In genomic region chr2:23651187-23651983, GRCh38 we compare ENCODE assay signal across 14 cellular contexts.
DNase-seq lines count a peak whose midpoint lies in the region; ATAC-seq, FAIRE-seq and TF ChIP-seq lines count a peak whose summit lies in the region.
"Had no signal": no experiment of that assay in that cellular context is flagged by ENCODE, and none has a peak within 500 bp of the region (broad histone marks: within the 10 kb centered on the region; RNA-seq: fewer than 3 reads in every experiment).

No MANE protein-coding gene starts in this region.

- H3K4me3 ChIP-seq in AG09309 (ENCODE audit: control insufficient read depth, low read depth, low read length) (no peak overlapping the region), astrocyte of the cerebellum (ENCODE audit: low read depth, low read length) (no peak overlapping the region), keratinocyte (ENCODE audit: control insufficient read depth in 2 of 3, extremely low read depth in 1 of 3, insufficient read depth in 2 of 3, low read depth in 1 of 3, low read length in 3 of 3) (no peak overlapping the region)

- TF ChIP-seq CTCF in AG09309 (IDR thresholded peaks at IDR 0.05; ENCODE audit: control insufficient read depth, insufficient read depth, low read depth, low read length, missing control alignments) (no peak), astrocyte of the cerebellum (IDR thresholded peaks at IDR 0.05; ENCODE audit: low read depth, low read length, missing control alignments) (no peak), keratinocyte (optimal IDR thresholded peaks at IDR 0.05 in 1 of 3, IDR thresholded peaks at IDR 0.05 in 1 of 3, conservative IDR thresholded peaks at IDR 0.05 in 1 of 3; ENCODE audit: extremely low read depth in 1 of 3, insufficient read depth in 2 of 3, low read length in 3 of 3) (no peak), H9 (conservative IDR thresholded peaks at IDR 0.05) (no peak)

- H3K23ac ChIP-seq in H9 (ENCODE audit: insufficient read length, low read depth, low read length): no peak overlapping the region

- peak; percentile 90 for FAIRE-seq in keratinocyte (lab: Jason Lieb, UNC)

- no peaks in the 10 kb centered on the region for H3K23me2 ChIP-seq in H9 (ENCODE audit: insufficient read length, low read depth, low read length, poor library complexity, severe bottlenecking)

- DNase-seq in AG09309 (ENCODE audit: low read depth): peak; percentile 32
- peak; percentile 42 for DNase-seq in HK-2 (ENCODE audit: unreplicated experiment)
- DNase-seq in astrocyte of the cerebellum (ENCODE audit: low read depth): peak; percentile 64
- DNase-seq in keratinocyte (ENCODE audit: low read depth, low spot score): no peak
- no peak for DNase-seq in H9
- DNase-seq in iPS-NIHi7 (ENCODE audit: extremely low spot score): no peak
- DNase-seq in DMS 273 (lab: John Stamatoyannopoulos, UW; ENCODE audit: unreplicated experiment): no peak
- DNase-seq: Caco-2, KG1, NCI-H748 treated with DMSO at 0.1 percent for 48 hours, T-helper 1 cell had no signal

- H3K9me3 ChIP-seq in keratinocyte (ENCODE audit: control insufficient read depth, low read depth, low read length) (no peaks in the 10 kb centered on the region), H9 (ENCODE audit: control insufficient read depth, low read depth, low read length) (no peaks in the 10 kb centered on the region)
- H3K9me3 ChIP-seq: Caco-2 had no signal

- H3K9me3 Mint-ChIP-seq in H9: no peaks in the 10 kb centered on the region

- H4K91ac ChIP-seq in H9 (ENCODE audit: insufficient read length, low read depth, low read length): no peak overlapping the region

- H4K20me1 ChIP-seq in keratinocyte (ENCODE audit: control insufficient read depth, extremely low read depth, insufficient read depth, low read length) (no peaks in the 10 kb centered on the region), H9 (ENCODE audit: control insufficient read depth, insufficient read depth, insufficient read length) (no peaks in the 10 kb centered on the region)

- no peak overlapping the region for H3K9ac ChIP-seq in keratinocyte (ENCODE audit: control insufficient read depth, extremely low read depth, insufficient read depth, low read length)
- H3K9ac ChIP-seq in H9 (ENCODE audit: extremely low read depth, insufficient read length, low read length): no peak overlapping the region

- H3K27me3 ChIP-seq in keratinocyte (ENCODE audit: control insufficient read depth, extremely low read depth, insufficient read depth, low read length) (no peaks in the 10 kb centered on the region), H9 (ENCODE audit: insufficient read depth, low read length) (no peaks in the 10 kb centered on the region)

- H3K4me1 ChIP-seq in keratinocyte (ENCODE audit: control insufficient read depth, extremely low read depth, insufficient read depth, low read length) (peaks cover 20% of the 10 kb centered on the region), H9 (ENCODE audit: insufficient read depth, low read length) (no peaks in the 10 kb centered on the region)
- H3K4me1 ChIP-seq: Caco-2 had no signal

- H3K79me1 ChIP-seq in H9 (ENCODE audit: insufficient read depth, low read depth, low read length, poor library complexity, severe bottlenecking): no peaks in the 10 kb centered on the region

- H2BK120ac ChIP-seq in H9 (ENCODE audit: low read depth, low read length, poor library complexity, severe bottlenecking): no peak overlapping the region

- no peak overlapping the region for H3K27ac Mint-ChIP-seq in H9
- H3K27ac Mint-ChIP-seq: brain had no signal

- H2BK20ac ChIP-seq in H9 (ENCODE audit: low read depth, low read length, poor library complexity, severe bottlenecking): no peak overlapping the region

- in situ Hi-C loops in astrocyte of the cerebellum (cut with HindIII; ENCODE audit: low sequenced_read_pairs): no loop called here

- no peaks in the 10 kb centered on the region for H3K9me1 ChIP-seq in keratinocyte (ENCODE audit: control insufficient read depth, extremely low read depth, insufficient read depth, low read length)

- no peaks in the 10 kb centered on the region for H3K36me3 Mint-ChIP-seq in H9 (ENCODE audit: insufficient read depth in 1 of 3, low read depth in 3 of 3)

- no peaks in the 10 kb centered on the region for H3K79me2 ChIP-seq in keratinocyte (ENCODE audit: control insufficient read depth, insufficient read depth, low read length)
- H3K79me2 ChIP-seq in H9 (ENCODE audit: insufficient read depth, low read length): no peaks in the 10 kb centered on the region

- ATAC-seq in HG03280 (IDR thresholded peaks at IDR 0.05; ENCODE audit: unreplicated experiment): no peak
- ATAC-seq: sciatic nerve had no signal

- H2AK5ac ChIP-seq in H9 (ENCODE audit: insufficient read length, low read length): no peak overlapping the region

- no peak overlapping the region for H3K14ac ChIP-seq in H9 (ENCODE audit: insufficient read depth, low read length)

- H4K8ac ChIP-seq in H9 (replicated peaks; ENCODE audit: insufficient read length, low read depth, low read length): no peak overlapping the region

- H3K27ac ChIP-seq in keratinocyte (ENCODE audit: control insufficient read depth, insufficient read depth, low read length) (no peak overlapping the region), H9 (ENCODE audit: insufficient read length, low read depth, low read length) (no peak overlapping the region)

- H2BK5ac ChIP-seq in H9 (ENCODE audit: insufficient read length, low read length): no peak overlapping the region

- no CpG with 5 or more reads among the region's 9 CpGs for WGBS in H9 (ENCODE audit: extremely low coverage, insufficient read length, low lambda C conversion rate)

- H3K4ac ChIP-seq in H9 (ENCODE audit: low read depth, low read length): no peak overlapping the region

- no peak overlapping the region for H3K4me2 ChIP-seq in keratinocyte (ENCODE audit: control insufficient read depth, extremely low read depth, insufficient read depth, low read depth, low read length)
- H3K4me2 ChIP-seq in H9 (ENCODE audit: insufficient read depth, insufficient read length, low read length): no peak overlapping the region

- no peak overlapping the region for H3K56ac ChIP-seq in H9 (ENCODE audit: insufficient read length, low read depth, low read length)

- no peak overlapping the region for H3K18ac ChIP-seq in H9 (ENCODE audit: insufficient read length, low read depth, low read length)

- dilution Hi-C loops in keratinocyte (cut with MboI; ENCODE audit: extremely low pct_ligation_motif_present, low sequenced_read_pairs): no loop called here

- no peak overlapping the region for H2BK15ac ChIP-seq in H9 (ENCODE audit: low read depth, low read length)

- H3T11ph ChIP-seq in H9 (ENCODE audit: low read length): no peak overlapping the region

- H3K4me1 Mint-ChIP-seq in H9: no peaks in the 10 kb centered on the region

- H3K27me3 Mint-ChIP-seq in H9 (ENCODE audit: low read depth): peaks cover 15% of the 10 kb centered on the region

- no peak overlapping the region for H2BK12ac ChIP-seq in H9 (ENCODE audit: insufficient read length, low read depth, low read length)

- H3K4me3 Mint-ChIP-seq in H9: no peak overlapping the region
- H3K4me3 Mint-ChIP-seq: brain had no signal

- H2AFZ ChIP-seq in keratinocyte (ENCODE audit: control insufficient read depth, low read length) (no peak overlapping the region), H9 (ENCODE audit: low read length) (no peak overlapping the region)

- H4K5ac ChIP-seq in H9 (ENCODE audit: insufficient read length, low read depth, low read length): no peak overlapping the region

- H3K36me3 ChIP-seq in keratinocyte (ENCODE audit: control insufficient read depth in 2 of 2, extremely low read depth in 1 of 2, insufficient read depth in 2 of 2, low read length in 2 of 2): peaks cover 0 to 5% of the 10 kb centered on the region in 2 experiments

Comparison
In these comparisons a context has a peak if more than half of its experiments do, and no peak if none do; other contexts are left out.
1. DNase-seq: peak in AG09309 (single experiment), HK-2 (single experiment) and astrocyte of the cerebellum (single experiment); none in keratinocyte (single experiment), H9 (single experiment), iPS-NIHi7 (single experiment) and DMS 273 (single experiment).